ENCODE assay signal across 18 cellular contexts in the genomic region with DNA sequence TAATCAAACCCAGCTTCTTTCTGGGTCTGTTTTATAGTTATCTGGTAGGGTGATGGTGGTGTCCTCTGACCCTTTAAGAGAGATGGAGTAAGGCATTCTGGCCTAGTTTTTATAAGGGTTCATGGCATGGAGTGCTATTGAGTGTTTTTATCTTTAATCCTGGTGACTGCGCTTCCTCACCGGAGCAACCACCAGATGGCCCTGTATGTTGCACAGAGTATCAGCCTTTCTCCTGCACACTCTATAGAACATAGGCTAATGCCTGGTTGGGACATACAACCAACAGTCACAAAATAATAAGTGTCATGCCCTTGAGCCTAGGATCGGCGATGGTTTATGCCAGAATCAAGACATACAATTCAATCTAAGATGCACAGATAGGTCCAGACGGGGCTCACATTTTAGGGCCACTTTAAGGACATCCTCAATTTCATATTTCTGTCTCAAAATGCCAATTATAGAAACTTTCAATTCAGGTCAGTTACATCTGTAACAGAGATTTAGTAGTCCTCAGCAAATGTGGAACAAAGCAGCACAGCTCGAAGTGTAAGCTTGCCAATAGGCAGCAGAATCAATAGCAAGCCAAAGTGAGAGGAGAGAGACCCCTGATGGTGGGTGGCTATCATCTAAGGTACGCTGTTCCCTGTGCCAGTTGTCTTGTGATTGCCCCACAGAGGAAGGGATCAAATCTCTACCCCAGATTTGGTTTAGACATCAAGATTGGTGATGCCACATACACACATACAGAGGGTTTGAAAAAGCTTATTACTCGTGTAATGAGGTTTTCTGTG. TPM values are rescaled to one million over a fixed set of nuclear protein-coding genes. Genes with fewer than 3 reads are reported as not detected.
DNase-seq lines count a peak whose midpoint lies in the region; ATAC-seq, FAIRE-seq and TF ChIP-seq lines count a peak whose summit lies in the region.
"Had no signal": no experiment of that assay in that cellular context is flagged by ENCODE, and none has a peak within 500 bp of the region (broad histone marks: within the 10 kb centered on the region; RNA-seq: fewer than 3 reads in every experiment).

No MANE protein-coding gene starts in this region.

- DNase-seq in A549 (ENCODE audit: low read depth in 1 of 2, low spot score in 1 of 2) (no peak), PC-3 (peak; percentile 22), fibroblast of villous mesenchyme (ENCODE audit: low read depth) (no peak), posterior cingulate gyrus (no peak), nucleus accumbens (lab: John Stamatoyannopoulos, UW) (no peak), OCI-M2 (lab: John Stamatoyannopoulos, UW; ENCODE audit: unreplicated experiment) (no peak)
- DNase-seq: activated CD4-positive, alpha-beta T cell treated with anti-CD3 and anti-CD28 coated beads for 1 hour; activated CD8-positive, alpha-beta memory T cell treated with anti-CD3 and anti-CD28 coated beads, Interleukin-2, amount 50 U/mL, for 48 hours; activated naive CD4-positive, alpha-beta T cell treated with anti-CD3 and anti-CD28 coated beads for 36 hours; DMS 273 treated with DMSO at 0.1 percent for 48 hours; dorsolateral prefrontal cortex; hippocampal formation; NCI-H69; stimulated activated CD4-positive, alpha-beta T cell treated with anti-CD3 and anti-CD28 coated beads, Interleukin-12 subunit alpha, Interleukin-12 subunit beta, amount 100 ng/mL, for 4 hours had no signal

- H3K79me2 ChIP-seq in PC-3 (ENCODE audit: low read length) = no peaks in the 10 kb centered on the region

- H3K27ac ChIP-seq in A549 = no peak overlapping the region
- H3K27ac ChIP-seq in PC-3 (ENCODE audit: low read length) = no peak overlapping the region
- H3K27ac ChIP-seq: dorsolateral prefrontal cortex had no signal

- H3F3A ChIP-seq in PC-3 (ENCODE audit: low read length, unreplicated experiment) = no peaks in the 10 kb centered on the region

- TF ChIP-seq CTCF in A549 (IDR thresholded peaks at IDR 0.05) (no peak), GM12873 (IDR thresholded peaks at IDR 0.05; ENCODE audit: insufficient read depth, low read depth, low read length, missing control alignments) (peak; percentile 19), PC-3 (conservative IDR thresholded peaks at IDR 0.05; ENCODE audit: low read depth, low read length) (peak; percentile 44), fibroblast of villous mesenchyme (IDR thresholded peaks at IDR 0.05; ENCODE audit: insufficient read depth, low read depth, low read length) (peak; percentile 39)

- CTCF ChIA-PET in A549 (lab: Yijun Ruan, JAX) (interaction anchor here (0.5 to 7.3 kb wide), 17 partner anchors 8 to 288 kb away, joined by 3 to 46 read pairs (median 5); no protein-coding TSS in a partner anchor), PC-3 (lab: Charles Lee) (interaction anchor here (1.0 kb wide), 1 partner anchor 27 kb away, joined by 3 read pairs; no protein-coding TSS in a partner anchor)

- no peaks in the 10 kb centered on the region for H3K27me3 ChIP-seq in PC-3 (ENCODE audit: low read length)

- H3K4me2 ChIP-seq in A549 (no peak overlapping the region), PC-3 (ENCODE audit: low read length) (no peak overlapping the region)

- TF ChIP-seq RAD21 in A549 (conservative IDR thresholded peaks at IDR 0.05 in 1 of 2, IDR thresholded peaks at IDR 0.05 in 1 of 2) = 0 out of 5 replicates have a peak, but pooled peaks of 1 of the 2 experiments have one; percentile 11

- no peak for TF ChIP-seq POLR2A in A549 (IDR thresholded peaks at IDR 0.05; ENCODE audit: low read length)

- no TSS peak for BruUV-seq in PC-3 (replicated peaks; lab: Mats Ljungman, UMichigan)

- no peak for TF ChIP-seq EP300 in A549 (IDR thresholded peaks at IDR 0.05)

- POLR2A ChIA-PET in A549 (lab: Yijun Ruan, JAX) (interaction anchor here (0.6 kb wide), 2 partner anchors 8 to 27 kb away, joined by 3 to 12 read pairs; no protein-coding TSS in a partner anchor), PC-3 (lab: Charles Lee; ENCODE audit: unreplicated experiment) (no interaction called here)

- no peaks in the 10 kb centered on the region for H3K9me2 ChIP-seq in PC-3 (replicated peaks; ENCODE audit: low read length)

- H3K4me3 ChIP-seq in A549 = no peak overlapping the region
- no peak overlapping the region for H3K4me3 ChIP-seq in PC-3 (ENCODE audit: low read length)
- H3K4me3 ChIP-seq in fibroblast of villous mesenchyme (ENCODE audit: low read depth, low read length) = no peak overlapping the region
- H3K4me3 ChIP-seq: dorsolateral prefrontal cortex had no signal

- H4K20me1 ChIP-seq in PC-3 (ENCODE audit: low read length) = no peaks in the 10 kb centered on the region

- H2AFZ ChIP-seq in PC-3 (ENCODE audit: low read length) = no peak overlapping the region

- no peak overlapping the region for H3K9ac ChIP-seq in PC-3 (ENCODE audit: low read length)

- no peaks in the 10 kb centered on the region for H3K9me3 ChIP-seq in A549
- no peaks in the 10 kb centered on the region for H3K9me3 ChIP-seq in PC-3 (ENCODE audit: low read length)

- no peaks in the 10 kb centered on the region for H3K4me1 ChIP-seq in A549
- no peaks in the 10 kb centered on the region for H3K4me1 ChIP-seq in PC-3 (ENCODE audit: insufficient read depth, low read length)

- intact Hi-C loops in PC-3 (cut with micrococcal nuclease) = no loop called here
- intact Hi-C loops in posterior cingulate gyrus (cut with DNase I) = no loop called here

- H3K36me3 ChIP-seq in PC-3 (ENCODE audit: low read depth, low read length) = no peaks in the 10 kb centered on the region

- no peak for FAIRE-seq in A549 (lab: Jason Lieb, UNC)

- ATAC-seq in A549 (peak; percentile 73 to 83), PC-3 (peak; percentile 60), GM21576 (IDR thresholded peaks at IDR 0.05; ENCODE audit: unreplicated experiment) (no peak)
- ATAC-seq: Right ventricle myocardium inferior had no signal

- WGBS in A549 (ENCODE audit: missing lambda C conversion rate) = 91% methylated on average over 8 of the region's 8 CpGs

TF ChIP-seq in A549, 52 proteins besides CTCF, POLR2A, EP300 and RAD21 (continues in another document):
- no peak for TF ChIP-seq MAFK (IDR thresholded peaks at IDR 0.05; ENCODE audit: partially characterized antibody)

RNA-seq across cellular contexts. Expression of gene HOXB9, which starts 37.2 kb away (rescaled TPM):
- polyA plus RNA-seq in A549 (2011; rRNA removed) (22.0 and 24.6 TPM in 2 replicates), A549 (2017; fragmentation: RNase III; extraction: RNeasy Plus Mini Kit Qiagen cat#74134 plus additional on column Dnase treatment) (5.6 to 7.3 TPM (median 6.2 TPM) in 3 replicates)
- polyA plus RNA-seq in A549 (2012; cell fraction: cytosol; rRNA removed) = 10.3 and 12.9 TPM in 2 replicates
- polyA plus RNA-seq in A549 (2012; cell fraction: nucleus; rRNA removed) = 11.1 and 12.9 TPM in 2 replicates
- 10.4 and 12.1 TPM in 2 replicates for polyA minus RNA-seq in A549 (2011; rRNA and poly(A)+ RNA removed)
- total RNA-seq in PC-3 (2014; rRNA removed) (7.0 and 8.3 TPM in 2 replicates), fibroblast of villous mesenchyme (not detected in 2 replicates)
- total RNA-seq: dorsolateral prefrontal cortex, Right ventricle myocardium inferior had no signal

RNA-seq across cellular contexts. Expression of gene HOXB8, which starts 48.2 kb away (rescaled TPM):
- polyA plus RNA-seq in A549 (2011; rRNA removed) (8.9 and 11.1 TPM in 2 replicates), A549 (2017; fragmentation: RNase III; extraction: RNeasy Plus Mini Kit Qiagen cat#74134 plus additional on column Dnase treatment) (4.6 to 5.8 TPM (median 4.7 TPM) in 3 replicates)
- 12.3 and 15.2 TPM in 2 replicates for polyA plus RNA-seq in A549 (2012; cell fraction: cytosol; rRNA removed)
- 12.8 and 13.1 TPM in 2 replicates for polyA plus RNA-seq in A549 (2012; cell fraction: nucleus; rRNA removed)
- polyA minus RNA-seq in A549 (2011; rRNA and poly(A)+ RNA removed) = 4.1 and 5.1 TPM in 2 replicates
- total RNA-seq in PC-3 (2014; rRNA removed) (not detected in 2 replicates), fibroblast of villous mesenchyme (not detected in 2 replicates)
- total RNA-seq: activated naive CD4-positive, alpha-beta T cell treated with anti-CD3 and anti-CD28 coated beads for 36 hours; dorsolateral prefrontal cortex; Right ventricle myocardium inferior; T-helper 2 cell treated with Interferon-gamma antibody and Interleukin-4, amounts not matched to agents 100 ng/mL and 5 ng/mL, for 36 hours had no signal

RNA-seq across cellular contexts. Expression of gene HOXB7, which starts 52.5 kb away (rescaled TPM):
- polyA plus RNA-seq in A549 (2011; rRNA removed) = 15.4 and 22.3 TPM in 2 replicates
- polyA plus RNA-seq in A549 (2012; cell fraction: cytosol; rRNA removed) = 16.9 TPM in 2 replicates
- polyA plus RNA-seq in A549 (2012; cell fraction: nucleus; rRNA removed) = 9.0 and 12.5 TPM in 2 replicates
- polyA plus RNA-seq in A549 (2017; fragmentation: RNase III; extraction: RNeasy Plus Mini Kit Qiagen cat#74134 plus additional on column Dnase treatment) = 27.4 to 32.3 TPM (median 27.4 TPM) in 3 replicates
- polyA minus RNA-seq in A549 (2011; rRNA and poly(A)+ RNA removed) = 6.5 and 6.6 TPM in 2 replicates
- total RNA-seq in PC-3 (2014; rRNA removed) = not detected in 2 replicates
- 1.7 and 2.6 TPM in 2 replicates for total RNA-seq in fibroblast of villous mesenchyme

RNA-seq across cellular contexts. Expression of gene HOXB6, which starts 58.5 kb away (rescaled TPM):
- polyA plus RNA-seq in A549 (2011; rRNA removed) (9.4 and 10.2 TPM in 2 replicates), A549 (2017; fragmentation: RNase III; extraction: RNeasy Plus Mini Kit Qiagen cat#74134 plus additional on column Dnase treatment) (12.3 to 14.9 TPM (median 14.7 TPM) in 3 replicates)
- 8.7 and 9.0 TPM in 2 replicates for polyA plus RNA-seq in A549 (2012; cell fraction: cytosol; rRNA removed)
- 48.0 and 49.7 TPM in 2 replicates for polyA plus RNA-seq in A549 (2012; cell fraction: nucleus; rRNA removed)
- 4.4 and 4.9 TPM in 2 replicates for polyA minus RNA-seq in A549 (2011; rRNA and poly(A)+ RNA removed)
- total RNA-seq in PC-3 (2014; rRNA removed) (9.5 and 11.3 TPM in 2 replicates), fibroblast of villous mesenchyme (1.3 and 1.6 TPM in 2 replicates)
- total RNA-seq: activated naive CD4-positive, alpha-beta T cell treated with anti-CD3 and anti-CD28 coated beads for 36 hours; T-helper 2 cell treated with Interferon-gamma antibody and Interleukin-4, amounts not matched to agents 100 ng/mL and 5 ng/mL, for 36 hours had no signal

RNA-seq across cellular contexts. Expression of gene PRAC1, which starts 59.0 kb away (rescaled TPM):
- polyA plus RNA-seq in A549 (2011; rRNA removed) (not detected in 2 replicates), A549 (2017; fragmentation: RNase III; extraction: RNeasy Plus Mini Kit Qiagen cat#74134 plus additional on column Dnase treatment) (not detected in 3 replicates)
- polyA plus RNA-seq in A549 (2012; cell fraction: cytosol; rRNA removed) = not detected in 2 replicates
- not detected in 2 replicates for polyA plus RNA-seq in A549 (2012; cell fraction: nucleus; rRNA removed)
- not detected in 2 replicates for polyA minus RNA-seq in A549 (2011; rRNA and poly(A)+ RNA removed)
- total RNA-seq in PC-3 (2014; rRNA removed) (33.5 and 44.4 TPM in 2 replicates), fibroblast of villous mesenchyme (not detected in 2 replicates)
- total RNA-seq: activated naive CD4-positive, alpha-beta T cell treated with anti-CD3 and anti-CD28 coated beads for 36 hours; dorsolateral prefrontal cortex; Right ventricle myocardium inferior; T-helper 2 cell treated with Interferon-gamma antibody and Interleukin-4, amounts not matched to agents 100 ng/mL and 5 ng/mL, for 36 hours had no signal
